7 cellular contexts compared by ENCODE assay signal in the genomic region with DNA sequence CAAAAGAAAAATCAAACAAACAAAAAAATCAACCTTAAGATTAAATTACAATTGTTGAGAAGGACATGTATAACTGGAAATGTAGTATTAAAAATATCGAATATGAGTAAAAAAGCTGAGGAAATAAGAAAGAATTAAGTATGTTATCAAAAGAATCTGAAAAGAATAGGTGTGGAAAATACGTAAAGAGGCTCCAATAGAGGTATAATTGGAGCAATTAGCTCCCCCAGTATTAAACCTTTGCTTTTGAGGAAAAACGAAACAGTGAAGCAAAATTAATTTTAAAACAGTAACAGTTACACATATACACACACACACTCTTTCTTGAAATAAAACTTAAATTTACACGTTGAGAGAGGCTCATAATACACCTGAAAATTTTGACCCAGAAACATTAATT.
"Had no signal": no experiment of that assay in that cellular context is flagged by ENCODE, and none has a peak within 500 bp of the region (broad histone marks: within the 10 kb centered on the region; RNA-seq: fewer than 3 reads in every experiment).

No MANE protein-coding gene starts in this region.

- H3K4me3 Mint-ChIP-seq: GM23338, H9, HFFc6 had no signal

- H3K4me3 ChIP-seq: GM23338, K562 had no signal

- H3K27ac Mint-ChIP-seq: GM23338, H9, HFFc6 had no signal

- ATAC-seq: GM23338, K562 had no signal

- DNase-seq: H9, HCEC 1CT, HFFc6, IMR-90, KG1 had no signal
